14 cellular contexts compared by ENCODE assay signal in genomic region chr14:35986219-35986573, GRCh38.
DNase-seq lines count a peak whose midpoint lies in the region; ATAC-seq and TF ChIP-seq lines count a peak whose summit lies in the region.
"Had no signal": no experiment of that assay in that cellular context is flagged by ENCODE, and none has a peak within 500 bp of the region (broad histone marks: within the 10 kb centered on the region; RNA-seq: fewer than 3 reads in every experiment).

No MANE protein-coding gene starts in this region.

- no peak for TF ChIP-seq CTCF in GM20000 (IDR thresholded peaks at IDR 0.05; ENCODE audit: extremely low read depth, missing control alignments)
- no peak for TF ChIP-seq CTCF in left lung (IDR thresholded peaks at IDR 0.05)

- peaks cover 3% of the 10 kb centered on the region for H3K27me3 Mint-ChIP-seq in activated T-helper 17 cell treated with anti-CD3 and anti-CD28 coated beads, Interleukin-2, amount 50 U/mL, for 72 hours

- H3K4me1 ChIP-seq in left lung: no peaks in the 10 kb centered on the region
- H3K4me1 ChIP-seq: right atrium auricular region had no signal

- TF ChIP-seq POLR2A in GM18505 (IDR thresholded peaks at IDR 0.05; ENCODE audit: borderline replicate concordance, extremely low read depth, insufficient read depth, insufficient read length): no peak

- H3K36me3 ChIP-seq in left lung (no peaks in the 10 kb centered on the region), H7 (replicated peaks; ENCODE audit: control insufficient read depth, insufficient read depth, low read length) (no peaks in the 10 kb centered on the region)
- H3K36me3 ChIP-seq: right atrium auricular region had no signal

- no peak overlapping the region for H3K27ac ChIP-seq in left lung
- H3K27ac ChIP-seq: right atrium auricular region had no signal

- no peak overlapping the region for H3K4me3 Mint-ChIP-seq in activated T-helper 17 cell treated with anti-CD3 and anti-CD28 coated beads, Interleukin-2, amount 50 U/mL, for 72 hours
- H3K4me3 Mint-ChIP-seq: activated naive CD4-positive, alpha-beta T cell treated with anti-CD3 and anti-CD28 coated beads, Interleukin-2, amount 10 ng/mL, durations not matched to agents 7 days and 5 days; memory B cell had no signal

- H3K9me3 ChIP-seq in left lung: no peaks in the 10 kb centered on the region
- H3K9me3 ChIP-seq: right atrium auricular region had no signal

- no peak overlapping the region for H3K27ac Mint-ChIP-seq in activated T-helper 17 cell treated with anti-CD3 and anti-CD28 coated beads, Interleukin-2, amount 50 U/mL, for 72 hours
- H3K27ac Mint-ChIP-seq: activated naive CD4-positive, alpha-beta T cell treated with anti-CD3 and anti-CD28 coated beads, Interleukin-2, amount 10 ng/mL, durations not matched to agents 7 days and 5 days; memory B cell had no signal

- H3K36me3 Mint-ChIP-seq in activated T-helper 17 cell treated with anti-CD3 and anti-CD28 coated beads, Interleukin-2, amount 50 U/mL, for 72 hours (ENCODE audit: low read depth): no peaks in the 10 kb centered on the region
- H3K36me3 Mint-ChIP-seq: activated naive CD4-positive, alpha-beta T cell treated with anti-CD3 and anti-CD28 coated beads, Interleukin-2, amount 10 ng/mL, durations not matched to agents 7 days and 5 days; memory B cell had no signal

- H3K4me1 Mint-ChIP-seq in activated T-helper 17 cell treated with anti-CD3 and anti-CD28 coated beads, Interleukin-2, amount 50 U/mL, for 72 hours: no peaks in the 10 kb centered on the region
- H3K4me1 Mint-ChIP-seq: activated naive CD4-positive, alpha-beta T cell treated with anti-CD3 and anti-CD28 coated beads, Interleukin-2, amount 10 ng/mL, durations not matched to agents 7 days and 5 days had no signal

- H3K9me3 Mint-ChIP-seq in activated T-helper 17 cell treated with anti-CD3 and anti-CD28 coated beads, Interleukin-2, amount 50 U/mL, for 72 hours: no peaks in the 10 kb centered on the region
- H3K9me3 Mint-ChIP-seq: activated naive CD4-positive, alpha-beta T cell treated with anti-CD3 and anti-CD28 coated beads, Interleukin-2, amount 10 ng/mL, durations not matched to agents 7 days and 5 days; memory B cell had no signal

- intact Hi-C loops in left lung (cut with DNase I): no loop called here

- ATAC-seq in GM18505 (IDR thresholded peaks at IDR 0.05; ENCODE audit: unreplicated experiment) (peak; percentile 59), HG03045 (IDR thresholded peaks at IDR 0.05; ENCODE audit: unreplicated experiment) (peak; percentile 86), left lung (no peak)
- no peak for ATAC-seq in activated T-helper 17 cell treated with anti-CD3 and anti-CD28 coated beads, Interleukin-2, amount 50 U/mL, for 72 hours (replicated peaks)

- H3K4me3 ChIP-seq in left lung: no peak overlapping the region
- H3K4me3 ChIP-seq in H7 (ENCODE audit: insufficient read depth, low read depth, low read length): no peak overlapping the region
- H3K4me3 ChIP-seq: right atrium auricular region had no signal

- H3K27me3 ChIP-seq in left lung: no peaks in the 10 kb centered on the region
- no peaks in the 10 kb centered on the region; the same call in 1 of the 2 replicates for H3K27me3 ChIP-seq in H7 (ENCODE audit: control insufficient read depth, insufficient read depth, low read length)
- H3K27me3 ChIP-seq: right atrium auricular region had no signal

- DNase-seq in GM20000 (ENCODE audit: low spot score) (peak; percentile 25), OCI-M1 (lab: John Stamatoyannopoulos, UW) (peak; percentile 27), SW 1271 (lab: John Stamatoyannopoulos, UW) (no peak), left lung (no peak), H7 (no peak)
- DNase-seq: activated CD4-positive, CD25-positive, alpha-beta regulatory T cell treated with anti-CD3 and anti-CD28 coated beads, Interleukin-2, amount 50 U/mL, for 72 hours; activated naive CD4-positive, alpha-beta T cell treated with anti-CD3 and anti-CD28 coated beads, Interleukin-2, amount 10 ng/mL, durations not matched to agents 7 days and 5 days; glutamatergic neuron; NCI-H1694 treated with DMSO at 0.1 percent for 48 hours had no signal

Comparison
In these comparisons a context has a peak if more than half of its experiments do, and no peak if none do; other contexts are left out.
1. ATAC-seq: peak in GM18505 (single experiment) and HG03045 (single experiment); none in activated T-helper 17 cell treated with anti-CD3 and anti-CD28 coated beads, Interleukin-2, amount 50 U/mL, for 72 hours (single experiment) and left lung (single experiment).
2. DNase-seq: peak in GM20000 (single experiment) and OCI-M1 (single experiment); none in SW 1271 (0 of 2), left lung (0 of 2) and H7 (single experiment).